Comparison of ENCODE assay signal across 18 cellular contexts in the genomic region with DNA sequence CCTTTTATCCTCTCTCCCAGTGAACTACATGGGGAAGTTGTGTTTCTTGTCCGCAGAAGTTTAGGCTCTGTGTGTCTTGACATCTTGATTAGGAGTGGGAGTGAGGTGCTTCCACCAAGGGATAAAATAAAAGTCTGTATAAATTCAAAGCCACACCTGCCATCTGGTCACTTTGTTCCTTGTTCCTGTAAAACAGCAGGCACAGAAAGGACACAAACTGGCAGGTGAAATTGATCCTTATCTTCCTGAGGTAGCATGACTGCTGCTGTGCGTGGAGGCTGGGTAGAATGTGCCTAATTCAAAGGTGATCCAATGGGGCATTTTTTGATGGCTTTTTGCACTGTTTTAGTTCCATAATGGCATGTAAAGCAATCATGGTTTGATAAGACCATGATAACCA.
"Had no signal": no experiment of that assay in that cellular context is flagged by ENCODE, and none has a peak within 500 bp of the region (broad histone marks: within the 10 kb centered on the region; RNA-seq: fewer than 3 reads in every experiment).

No MANE protein-coding gene starts in this region.

- H3K9me3 ChIP-seq: ovary had no signal

- ATAC-seq: activated T-cell treated with anti-CD3 and anti-CD28 coated beads, Interleukin-2, amount 50 U/mL, for 72 hours; foreskin keratinocyte; natural killer cell; sciatic nerve; stimulated activated memory B cell treated with anti-CD40 and anti-IgM and Interleukin-4, amounts not matched to agents 10 μg/mL and 1 μg/mL and 100 μg/mL, for 72 hours had no signal

- H3K4me2 ChIP-seq: hepatocyte had no signal

- H3K27me3 ChIP-seq: brain microvascular endothelial cell, foreskin keratinocyte, hepatocyte, ovary, spleen had no signal

- H3K4me1 ChIP-seq: foreskin keratinocyte, spleen had no signal

- H3K27ac ChIP-seq: brain microvascular endothelial cell, coronary artery, foreskin keratinocyte, hepatocyte, ovary, spleen, thoracic aorta had no signal

- H3K79me2 ChIP-seq: hepatocyte had no signal

- H3K27ac Mint-ChIP-seq: activated T-cell treated with anti-CD3 and anti-CD28 coated beads, Interleukin-2, amount 50 U/mL, for 72 hours; natural killer cell; stimulated activated memory B cell treated with anti-CD40 and anti-IgM and Interleukin-4, amounts not matched to agents 10 μg/mL and 1 μg/mL and 100 μg/mL, for 72 hours had no signal

- H3K4me3 ChIP-seq: coronary artery, hepatocyte, ovary, spleen, thoracic aorta had no signal

- H3K36me3 ChIP-seq: brain microvascular endothelial cell, ovary, spleen, thoracic aorta had no signal

- H3K36me3 Mint-ChIP-seq: natural killer cell; stimulated activated memory B cell treated with anti-CD40 and anti-IgM and Interleukin-4, amounts not matched to agents 10 μg/mL and 1 μg/mL and 100 μg/mL, for 72 hours had no signal

- DNase-seq: activated CD4-positive, alpha-beta T cell treated with anti-CD3 and anti-CD28 coated beads, Interleukin-2, amount 50 U/mL, for 4 hours; activated effector memory CD4-positive, alpha-beta T cell treated with anti-CD3 and anti-CD28 coated beads, Interleukin-2, amount 50 U/mL, for 16 hours; activated naive CD4-positive, alpha-beta T cell treated with anti-CD3 and anti-CD28 coated beads, Interleukin-2, amount 50 U/mL, for 16 hours; activated T-cell treated with anti-CD3 and anti-CD28 coated beads, Interleukin-2, amount 50 U/mL, for 72 hours; aorta; brain microvascular endothelial cell; central memory CD4-positive, alpha-beta T cell; foreskin keratinocyte; mesendoderm; natural killer cell; ovary; spleen; stimulated activated CD4-positive, alpha-beta T cell treated with anti-CD3 and anti-CD28 coated beads, Interleukin-4, amount 100 ng/mL, for 4 hours had no signal

- H3K9me3 Mint-ChIP-seq: stimulated activated memory B cell treated with anti-CD40 and anti-IgM and Interleukin-4, amounts not matched to agents 10 μg/mL and 1 μg/mL and 100 μg/mL, for 72 hours had no signal

- H3K4me1 Mint-ChIP-seq: natural killer cell; stimulated activated memory B cell treated with anti-CD40 and anti-IgM and Interleukin-4, amounts not matched to agents 10 μg/mL and 1 μg/mL and 100 μg/mL, for 72 hours had no signal

- H3K4me3 Mint-ChIP-seq: activated T-cell treated with anti-CD3 and anti-CD28 coated beads, Interleukin-2, amount 50 U/mL, for 72 hours; natural killer cell; stimulated activated memory B cell treated with anti-CD40 and anti-IgM and Interleukin-4, amounts not matched to agents 10 μg/mL and 1 μg/mL and 100 μg/mL, for 72 hours had no signal

- H2AFZ ChIP-seq: hepatocyte had no signal

- H3K27me3 Mint-ChIP-seq: stimulated activated memory B cell treated with anti-CD40 and anti-IgM and Interleukin-4, amounts not matched to agents 10 μg/mL and 1 μg/mL and 100 μg/mL, for 72 hours had no signal
